In the genomic region with DNA sequence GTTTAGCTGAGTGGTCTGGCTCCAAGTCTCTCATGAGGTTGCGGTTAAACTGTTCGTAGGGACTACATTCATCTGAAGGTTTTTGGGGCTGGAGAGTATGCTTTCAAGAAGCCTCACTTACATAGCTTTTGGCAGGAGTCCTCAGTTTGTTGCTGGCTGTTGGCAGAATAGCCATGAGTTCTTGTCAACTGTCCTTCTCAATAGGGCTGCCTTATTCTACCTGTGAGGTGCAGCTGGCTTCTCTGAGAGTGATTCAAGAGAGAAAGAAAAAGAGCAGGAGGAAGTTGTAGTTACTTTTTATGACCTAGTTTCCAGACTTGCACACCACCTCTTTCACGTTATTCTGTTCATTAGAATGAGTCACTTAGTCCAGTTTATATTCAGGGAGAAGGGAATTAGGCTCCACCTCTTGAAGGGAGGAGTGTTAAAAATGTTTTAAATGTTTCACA, we compare ENCODE assay signal across 14 cellular contexts. TPM values are rescaled to one million over a fixed set of nuclear protein-coding genes. Genes with fewer than 3 reads are reported as not detected.
DNase-seq lines count a peak whose midpoint lies in the region; ATAC-seq and TF ChIP-seq lines count a peak whose summit lies in the region.
"Had no signal": no experiment of that assay in that cellular context is flagged by ENCODE, and none has a peak within 500 bp of the region (broad histone marks: within the 10 kb centered on the region; RNA-seq: fewer than 3 reads in every experiment).

No MANE protein-coding gene starts in this region.

- CTCF ChIA-PET in MCF 10A (lab: Yijun Ruan, JAX) = interaction anchor here (0.7 to 1.2 kb wide), 2 partner anchors 32 to 903 kb away, joined by 5 read pairs; no protein-coding TSS in a partner anchor

- TF ChIP-seq CTCF in MCF 10A (IDR thresholded peaks at IDR 0.05; ENCODE audit: unreplicated experiment) = no peak

- no peaks in the 10 kb centered on the region for H3K9me3 Mint-ChIP-seq in MCF 10A (ENCODE audit: unreplicated experiment)
- H3K9me3 Mint-ChIP-seq: mesothelial cell of epicardium; T-helper 2 cell treated with Interferon-gamma antibody and Interleukin-4, amounts not matched to agents 5 μg/mL and 100 μg/mL, for 36 hours had no signal

- H3K27me3 Mint-ChIP-seq in MCF 10A (ENCODE audit: insufficient read depth, unreplicated experiment) = no peaks in the 10 kb centered on the region

- no peak overlapping the region for H3K4me3 Mint-ChIP-seq in MCF 10A (ENCODE audit: unreplicated experiment)
- H3K4me3 Mint-ChIP-seq: mesothelial cell of epicardium; T-helper 2 cell treated with Interferon-gamma antibody and Interleukin-4, amounts not matched to agents 5 μg/mL and 100 μg/mL, for 36 hours had no signal

- peaks cover 13% of the 10 kb centered on the region for H3K4me1 Mint-ChIP-seq in MCF 10A (ENCODE audit: insufficient read depth, unreplicated experiment)
- H3K4me1 Mint-ChIP-seq: mesothelial cell of epicardium had no signal

- peaks cover 59% of the 10 kb centered on the region for H3K36me3 Mint-ChIP-seq in MCF 10A (ENCODE audit: insufficient read depth, unreplicated experiment)

- intact Hi-C loops in MCF 10A (cut with micrococcal nuclease) = no loop called here

- H3K27ac Mint-ChIP-seq in MCF 10A (ENCODE audit: low read depth, unreplicated experiment) = peak overlapping the region; percentile 31
- H3K27ac Mint-ChIP-seq: mesothelial cell of epicardium; T-helper 2 cell treated with Interferon-gamma antibody and Interleukin-4, amounts not matched to agents 5 μg/mL and 100 μg/mL, for 36 hours had no signal

- in situ Hi-C loops in ACHN (cut with HindIII; ENCODE audit: low pct_ligation_motif_present, low pct_unique_long_range_greater_than_20kb, low sequenced_read_pairs) (no loop called here), KBM-7 (cut with MboI; ENCODE audit: low pct_unique_long_range_greater_than_20kb, low sequenced_read_pairs) (no loop called here)

- DNase-seq in Daoy (ENCODE audit: low read depth) (peak; percentile 9), HS-5 (ENCODE audit: low read depth) (peak; percentile 28), MCF 10A (ENCODE audit: unreplicated experiment) (peak; percentile 39), kidney tubule cell (ENCODE audit: low spot score) (peak; percentile 65), ACHN (no peak), KBM-7 (no peak)
- DNase-seq in activated CD4-positive, alpha-beta T cell treated with anti-CD3 and anti-CD28 coated beads for 1 hour = no peak
- DNase-seq: DMS153; effector CD8-positive, alpha-beta T cell; NCI-H446; stimulated activated naive CD4-positive, alpha-beta T cell had no signal

- no peak for ATAC-seq in GM19351 (IDR thresholded peaks at IDR 0.05; ENCODE audit: unreplicated experiment)

- POLR2A ChIA-PET in MCF 10A (lab: Yijun Ruan, JAX) = no interaction called here

- no TSS peak for BruUV-seq in MCF 10A (replicated peaks; lab: Mats Ljungman, UMichigan)

RNA-seq across cellular contexts. Expression of a gene that starts 33.2 kb away (rescaled TPM):
- total RNA-seq in Daoy (2014; rRNA removed; shearing (Covaris generic)) = 21.3 and 31.4 TPM in 2 replicates
- 22.2 and 24.6 TPM in 2 replicates for total RNA-seq in MCF 10A (2022)

RNA-seq across cellular contexts. Expression of a gene that starts 58.5 kb away (rescaled TPM):
- 11.8 and 13.0 TPM in 2 replicates for total RNA-seq in Daoy (2014; rRNA removed; shearing (Covaris generic))
- total RNA-seq in MCF 10A (2022) = 25.3 and 28.2 TPM in 2 replicates

Comparison
In these comparisons a context has a peak if more than half of its experiments do, and no peak if none do; other contexts are left out.
1. DNase-seq: peak in Daoy (single experiment), HS-5 (single experiment), MCF 10A (single experiment) and kidney tubule cell (single experiment); none in ACHN (single experiment), KBM-7 (single experiment) and activated CD4-positive, alpha-beta T cell treated with anti-CD3 and anti-CD28 coated beads for 1 hour (single experiment).